10 cellular contexts compared by ENCODE assay signal in the genomic region with DNA sequence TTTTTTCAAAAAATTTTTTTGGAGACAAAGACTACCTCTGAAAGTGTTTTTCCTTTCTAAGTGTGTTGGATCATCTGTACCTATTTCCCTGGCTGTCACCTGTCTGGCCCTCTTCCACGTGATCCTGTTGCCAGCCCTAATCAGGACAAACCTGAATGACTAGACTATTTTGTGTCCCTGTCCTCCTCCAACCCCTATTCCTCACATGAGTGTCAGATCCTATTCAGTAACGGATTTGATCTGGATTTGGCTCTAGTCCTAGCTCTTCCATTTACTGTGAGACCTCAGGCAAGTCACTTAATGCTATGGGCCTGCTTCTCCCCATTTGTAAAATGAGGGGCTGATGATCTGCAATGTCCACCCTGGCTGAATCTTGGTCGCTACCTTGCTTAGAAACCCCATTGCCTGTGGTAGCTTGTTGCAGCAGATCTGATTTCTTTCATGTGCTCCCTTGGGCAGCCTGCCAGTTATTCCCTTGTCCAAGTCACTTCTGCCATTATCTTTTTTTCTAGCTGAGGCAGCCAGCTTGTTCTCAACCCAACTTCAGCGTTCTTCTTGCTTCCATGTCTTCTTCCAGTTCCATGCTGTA. TPM values are rescaled to one million over a fixed set of nuclear protein-coding genes. Genes with fewer than 3 reads are reported as not detected.
DNase-seq lines count a peak whose midpoint lies in the region; ATAC-seq and TF ChIP-seq lines count a peak whose summit lies in the region.
"Had no signal": no experiment of that assay in that cellular context is flagged by ENCODE, and none has a peak within 500 bp of the region (broad histone marks: within the 10 kb centered on the region; RNA-seq: fewer than 3 reads in every experiment).

No MANE protein-coding gene starts in this region.

- CTCF ChIA-PET in activated CD4-positive, alpha-beta memory T cell treated with anti-CD3 and anti-CD28 coated beads for 36 hours (lab: Charles Lee) = interaction anchor here (0.5 to 1.4 kb wide), 3 partner anchors 178 to 1254 kb away, joined by 3 read pairs; partner anchors contain the start of gene SCAND1
- CTCF ChIA-PET in activated CD4-positive, alpha-beta memory T cell treated with anti-CD3 and anti-CD28 coated beads, Interleukin-2, amount 10 ng/mL, durations not matched to agents 7 days and 5 days (lab: Charles Lee) = interaction anchor here (0.9 kb wide), 1 partner anchor 37 kb away, joined by 3 read pairs; no protein-coding TSS in a partner anchor
- CTCF ChIA-PET in activated B cell treated with CpG ODN at 0.5 μM for 24 hours (lab: Charles Lee) = interaction anchor here (1.4 to 1.5 kb wide), 2 partner anchors 34 to 37 kb away, joined by 3 to 4 read pairs; partner anchors contain the start of gene RBM39

- H3K4me1 ChIP-seq in left ventricle myocardium inferior (peaks cover 51% of the 10 kb centered on the region), tibial artery (peaks cover 0 to 41% (median 26%) of the 10 kb centered on the region in 4 donors)

- peak overlapping the region; percentile 19 for H3K27ac Mint-ChIP-seq in activated CD4-positive, alpha-beta memory T cell treated with anti-CD3 and anti-CD28 coated beads for 36 hours
- no peak overlapping the region for H3K27ac Mint-ChIP-seq in activated CD4-positive, alpha-beta memory T cell treated with anti-CD3 and anti-CD28 coated beads, Interleukin-2, amount 10 ng/mL, durations not matched to agents 7 days and 5 days
- H3K27ac Mint-ChIP-seq in activated B cell treated with CpG ODN at 0.5 μM for 24 hours = peak overlapping the region; percentile 70

- H3K27me3 Mint-ChIP-seq in activated CD4-positive, alpha-beta memory T cell treated with anti-CD3 and anti-CD28 coated beads for 36 hours = no peaks in the 10 kb centered on the region
- no peaks in the 10 kb centered on the region for H3K27me3 Mint-ChIP-seq in activated CD4-positive, alpha-beta memory T cell treated with anti-CD3 and anti-CD28 coated beads, Interleukin-2, amount 10 ng/mL, durations not matched to agents 7 days and 5 days
- H3K27me3 Mint-ChIP-seq in activated B cell treated with CpG ODN at 0.5 μM for 24 hours = no peaks in the 10 kb centered on the region

- peaks cover 53% of the 10 kb centered on the region for H3K4me1 Mint-ChIP-seq in activated CD4-positive, alpha-beta memory T cell treated with anti-CD3 and anti-CD28 coated beads for 36 hours (ENCODE audit: low read depth)
- peaks cover 42% of the 10 kb centered on the region for H3K4me1 Mint-ChIP-seq in activated CD4-positive, alpha-beta memory T cell treated with anti-CD3 and anti-CD28 coated beads, Interleukin-2, amount 10 ng/mL, durations not matched to agents 7 days and 5 days
- H3K4me1 Mint-ChIP-seq in activated B cell treated with CpG ODN at 0.5 μM for 24 hours = peaks cover 57% of the 10 kb centered on the region

- no peak overlapping the region for H3K4me3 ChIP-seq in left ventricle myocardium inferior
- H3K4me3 ChIP-seq in tibial artery = no peak overlapping the region
- H3K4me3 ChIP-seq: BLaER1, skin epidermis had no signal

- DNase-seq in activated CD4-positive, alpha-beta memory T cell treated with anti-CD3 and anti-CD28 coated beads for 36 hours = no peak
- DNase-seq in activated CD4-positive, alpha-beta memory T cell treated with anti-CD3 and anti-CD28 coated beads, Interleukin-2, amount 10 ng/mL, durations not matched to agents 7 days and 5 days = no peak
- no peak for DNase-seq in activated B cell treated with CpG ODN at 0.5 μM for 24 hours
- DNase-seq in left ventricle myocardium inferior = peak; percentile 46
- peak; percentile 75 to 80 for DNase-seq in tibial artery
- DNase-seq in activated effector memory CD4-positive, alpha-beta T cell treated with Interleukin-2 at 50 U/mL for 16 hours = no peak

- intact Hi-C loops in activated CD4-positive, alpha-beta memory T cell treated with anti-CD3 and anti-CD28 coated beads for 36 hours (cut with micrococcal nuclease) = no loop called here
- intact Hi-C loops in activated B cell treated with CpG ODN at 0.5 μM for 24 hours (cut with micrococcal nuclease) = no loop called here
- intact Hi-C loops in left ventricle myocardium inferior (cut with micrococcal nuclease) = no loop called here
- intact Hi-C loops in tibial artery (cut with DNase I; ENCODE audit: low total_unique reads) = loop anchor here (10.0 kb wide), 1 partner anchor 108 kb away; no protein-coding TSS in a partner anchor

- peaks cover 4% of the 10 kb centered on the region for H3K36me3 ChIP-seq in left ventricle myocardium inferior
- peaks cover 0 to 4% (median 3%) of the 10 kb centered on the region in 3 donors for H3K36me3 ChIP-seq in tibial artery

- H3K27me3 ChIP-seq in left ventricle myocardium inferior (ENCODE audit: low read depth) (no peaks in the 10 kb centered on the region), tibial artery (no peaks in the 10 kb centered on the region)
- H3K27me3 ChIP-seq: BLaER1 had no signal

- ATAC-seq in activated B cell treated with CpG ODN at 0.5 μM for 24 hours (ENCODE audit: low read depth) (no peak), HG02885 (IDR thresholded peaks at IDR 0.05; ENCODE audit: poor library complexity, unreplicated experiment) (no peak), HG02763 (IDR thresholded peaks at IDR 0.05; ENCODE audit: unreplicated experiment) (no peak)

- no peak for TF ChIP-seq CTCF in activated B cell treated with CpG ODN at 0.5 μM for 24 hours (IDR thresholded peaks at IDR 0.05)
- TF ChIP-seq CTCF in left ventricle myocardium inferior (IDR thresholded peaks at IDR 0.05; ENCODE audit: borderline replicate concordance) = no peak
- no peak for TF ChIP-seq CTCF in tibial artery (IDR thresholded peaks at IDR 0.05)

- H3K4me3 Mint-ChIP-seq in activated CD4-positive, alpha-beta memory T cell treated with anti-CD3 and anti-CD28 coated beads for 36 hours = no peak overlapping the region
- no peak overlapping the region for H3K4me3 Mint-ChIP-seq in activated CD4-positive, alpha-beta memory T cell treated with anti-CD3 and anti-CD28 coated beads, Interleukin-2, amount 10 ng/mL, durations not matched to agents 7 days and 5 days
- H3K4me3 Mint-ChIP-seq in activated B cell treated with CpG ODN at 0.5 μM for 24 hours = peak overlapping the region; percentile 19

- H3K27ac ChIP-seq in left ventricle myocardium inferior (replicated peaks) (peak overlapping the region; percentile 42), tibial artery (no peak overlapping the region)
- H3K27ac ChIP-seq: BLaER1 had no signal

- H3K36me3 Mint-ChIP-seq in activated CD4-positive, alpha-beta memory T cell treated with anti-CD3 and anti-CD28 coated beads for 36 hours = peaks cover 20% of the 10 kb centered on the region
- H3K36me3 Mint-ChIP-seq in activated CD4-positive, alpha-beta memory T cell treated with anti-CD3 and anti-CD28 coated beads, Interleukin-2, amount 10 ng/mL, durations not matched to agents 7 days and 5 days (ENCODE audit: low read depth) = peaks cover 37% of the 10 kb centered on the region
- H3K36me3 Mint-ChIP-seq in activated B cell treated with CpG ODN at 0.5 μM for 24 hours (ENCODE audit: low read depth) = peaks cover 53% of the 10 kb centered on the region

- H3K9me3 ChIP-seq in left ventricle myocardium inferior (replicated peaks) (no peaks in the 10 kb centered on the region), tibial artery (no peaks in the 10 kb centered on the region)
- H3K9me3 ChIP-seq: BLaER1 had no signal

- POLR2A ChIA-PET in activated CD4-positive, alpha-beta memory T cell treated with anti-CD3 and anti-CD28 coated beads for 36 hours (lab: Charles Lee) = interaction anchor here (0.6 to 2.7 kb wide), 2 partner anchors 34 to 1581 kb away, joined by 3 to 9 read pairs; partner anchors contain the start of gene RBM39
- POLR2A ChIA-PET in activated CD4-positive, alpha-beta memory T cell treated with anti-CD3 and anti-CD28 coated beads, Interleukin-2, amount 10 ng/mL, durations not matched to agents 7 days and 5 days (lab: Charles Lee) = interaction anchor here (1.4 to 2.9 kb wide), 2 partner anchors 33 to 37 kb away, joined by 3 to 27 read pairs; partner anchors contain the start of gene RBM39
- POLR2A ChIA-PET in activated B cell treated with CpG ODN at 0.5 μM for 24 hours (lab: Charles Lee) = interaction anchor here (0.6 to 18.2 kb wide), 3 partner anchors 8 to 392 kb away, joined by 3 to 764 read pairs (median 3); partner anchors contain the start of gene RBM39

- no peaks in the 10 kb centered on the region for H3K9me3 Mint-ChIP-seq in activated CD4-positive, alpha-beta memory T cell treated with anti-CD3 and anti-CD28 coated beads for 36 hours
- H3K9me3 Mint-ChIP-seq in activated CD4-positive, alpha-beta memory T cell treated with anti-CD3 and anti-CD28 coated beads, Interleukin-2, amount 10 ng/mL, durations not matched to agents 7 days and 5 days = peaks cover 2% of the 10 kb centered on the region
- no peaks in the 10 kb centered on the region for H3K9me3 Mint-ChIP-seq in activated B cell treated with CpG ODN at 0.5 μM for 24 hours

RNA-seq across cellular contexts. Expression of gene PHF20, which starts 4.8 kb away (rescaled TPM):
- 10 to 100 TPM; 49.1 to 50.5 TPM for total RNA-seq in activated CD4-positive, alpha-beta memory T cell treated with anti-CD3 and anti-CD28 coated beads for 36 hours
- 10 to 100 TPM; 42.7 to 48.3 TPM for total RNA-seq in activated CD4-positive, alpha-beta memory T cell treated with anti-CD3 and anti-CD28 coated beads, Interleukin-2, amount 10 ng/mL, durations not matched to agents 7 days and 5 days
- total RNA-seq in activated B cell treated with CpG ODN at 0.5 μM for 24 hours = 72.3 and 86.0 TPM in 2 replicates
- 35.9 TPM for total RNA-seq in left ventricle myocardium inferior

RNA-seq across cellular contexts. Expression of gene RBM39, which starts 34.5 kb away (rescaled TPM):
- 100 to 1,000 TPM; 243 to 259 TPM for total RNA-seq in activated CD4-positive, alpha-beta memory T cell treated with anti-CD3 and anti-CD28 coated beads for 36 hours
- total RNA-seq in activated CD4-positive, alpha-beta memory T cell treated with anti-CD3 and anti-CD28 coated beads, Interleukin-2, amount 10 ng/mL, durations not matched to agents 7 days and 5 days = 100 to 1,000 TPM; 318 to 331 TPM
- total RNA-seq in activated B cell treated with CpG ODN at 0.5 μM for 24 hours (432 and 483 TPM in 2 replicates), left ventricle myocardium inferior (128 TPM)

Comparison
In these comparisons a context has a peak if more than half of its experiments do, and no peak if none do; other contexts are left out.
1. DNase-seq: peak in left ventricle myocardium inferior (single experiment) and tibial artery (2 of 2); none in activated CD4-positive, alpha-beta memory T cell treated with anti-CD3 and anti-CD28 coated beads for 36 hours (single experiment), activated CD4-positive, alpha-beta memory T cell treated with anti-CD3 and anti-CD28 coated beads, Interleukin-2, amount 10 ng/mL, durations not matched to agents 7 days and 5 days (single experiment), activated B cell treated with CpG ODN at 0.5 μM for 24 hours (single experiment) and activated effector memory CD4-positive, alpha-beta T cell treated with Interleukin-2 at 50 U/mL for 16 hours (single experiment).